ENCODE assay signal across 8 cellular contexts in genomic region chr2:105235388-105236059, GRCh38. TPM values are rescaled to one million over a fixed set of nuclear protein-coding genes. Genes with fewer than 3 reads are reported as not detected.
DNase-seq lines count a peak whose midpoint lies in the region; ATAC-seq and TF ChIP-seq lines count a peak whose summit lies in the region.

No MANE protein-coding gene starts in this region.

- H3K4me1 ChIP-seq in mesendoderm (ENCODE audit: control insufficient read depth, low read depth, low read length) = no peaks in the 10 kb centered on the region

- H3K36me3 ChIP-seq in mesendoderm (ENCODE audit: control insufficient read depth, insufficient read depth, low read length) = no peaks in the 10 kb centered on the region

- no peak overlapping the region for H3K18ac ChIP-seq in mesendoderm (ENCODE audit: low read length)

- ATAC-seq in GM18861 (IDR thresholded peaks at IDR 0.05; ENCODE audit: unreplicated experiment) (peak; percentile 60), HG03442 (IDR thresholded peaks at IDR 0.05; ENCODE audit: unreplicated experiment) (peak; percentile 64)

- POLR2A ChIA-PET in AG04449 (lab: Yijun Ruan, JAX) = no interaction called here

- H3K9ac ChIP-seq in mesendoderm (ENCODE audit: low read length) = no peak overlapping the region

- H3K79me1 ChIP-seq in mesendoderm (ENCODE audit: low read length) = no peaks in the 10 kb centered on the region

- no peak for DNase-seq in AG04449 (ENCODE audit: low read depth, low spot score)
- DNase-seq in NCI-H748 (lab: John Stamatoyannopoulos, UW; ENCODE audit: unreplicated experiment) = peak; percentile 70
- peak; percentile 77 to 81 for DNase-seq in activated CD4-positive, alpha-beta T cell treated with anti-CD3 and anti-CD28 coated beads, Interleukin-2, amount 50 U/mL, for 48 hours
- peak; percentile 29 for DNase-seq in effector CD4-positive, alpha-beta T cell
- peak; percentile 93 for DNase-seq in mesendoderm
- peak; percentile 13 to 15 for DNase-seq in stimulated activated CD8-positive, alpha-beta memory T cell treated with anti-CD3 and anti-CD28 coated beads, Interleukin-15, amount 100 ng/mL, for 4 hours (ENCODE audit: low read depth in 2 of 2)

- H3K27ac ChIP-seq in mesendoderm (ENCODE audit: low read depth, low read length) = no peak overlapping the region

- H3K4me2 ChIP-seq in mesendoderm (ENCODE audit: low read length) = no peak overlapping the region

- no peaks in the 10 kb centered on the region for H3K79me2 ChIP-seq in mesendoderm (ENCODE audit: control insufficient read depth, insufficient read depth, low read length)

- peak; percentile 71 for TF ChIP-seq CTCF in AG04449 (IDR thresholded peaks at IDR 0.05; ENCODE audit: insufficient read depth, low read length, missing control alignments)

- H3K4ac ChIP-seq in mesendoderm (ENCODE audit: low read depth, low read length) = no peak overlapping the region

- no peaks in the 10 kb centered on the region for H3K27me3 ChIP-seq in mesendoderm (ENCODE audit: insufficient read depth, low read length, poor library complexity)

- no peak overlapping the region for H2BK15ac ChIP-seq in mesendoderm (replicated peaks; ENCODE audit: low read depth)

- H3K4me3 ChIP-seq in AG04449 (ENCODE audit: low read depth, low read length) (no peak overlapping the region), mesendoderm (ENCODE audit: low read length) (no peak overlapping the region)

- no CpG with 5 or more reads among the region's 12 CpGs for WGBS in mesendoderm (ENCODE audit: extremely low coverage, insufficient coverage, low lambda C conversion rate)

- no peak overlapping the region for H3K56ac ChIP-seq in mesendoderm (ENCODE audit: low read length)

- no peak overlapping the region for H2BK120ac ChIP-seq in mesendoderm (ENCODE audit: low read depth, low read length)

- no peak overlapping the region for H2AK5ac ChIP-seq in mesendoderm (ENCODE audit: low read length)

- H4K8ac ChIP-seq in mesendoderm (ENCODE audit: low read depth, low read length) = no peak overlapping the region

- CTCF ChIA-PET in AG04449 (lab: Yijun Ruan, JAX) = interaction anchor here (0.6 to 15.8 kb wide), 35 partner anchors 8 to 197 kb away, joined by 3 to 586 read pairs (median 4); partner anchors contain the start of gene MRPS9

- no peak overlapping the region for H3K23ac ChIP-seq in mesendoderm (ENCODE audit: low read length)

- no peak overlapping the region for H4K5ac ChIP-seq in mesendoderm (ENCODE audit: low read length)

- H2BK5ac ChIP-seq in mesendoderm (ENCODE audit: low read length) = no peak overlapping the region

RNA-seq across cellular contexts. Expression of gene GPR45, which starts 6.0 kb away (rescaled TPM):
- polyA plus RNA-seq in mesendoderm (2013, experiment 1 of 2) = 0.20 TPM
- polyA plus RNA-seq in mesendoderm (2013, experiment 2 of 2) = 0.17 TPM
